In the genomic region with DNA sequence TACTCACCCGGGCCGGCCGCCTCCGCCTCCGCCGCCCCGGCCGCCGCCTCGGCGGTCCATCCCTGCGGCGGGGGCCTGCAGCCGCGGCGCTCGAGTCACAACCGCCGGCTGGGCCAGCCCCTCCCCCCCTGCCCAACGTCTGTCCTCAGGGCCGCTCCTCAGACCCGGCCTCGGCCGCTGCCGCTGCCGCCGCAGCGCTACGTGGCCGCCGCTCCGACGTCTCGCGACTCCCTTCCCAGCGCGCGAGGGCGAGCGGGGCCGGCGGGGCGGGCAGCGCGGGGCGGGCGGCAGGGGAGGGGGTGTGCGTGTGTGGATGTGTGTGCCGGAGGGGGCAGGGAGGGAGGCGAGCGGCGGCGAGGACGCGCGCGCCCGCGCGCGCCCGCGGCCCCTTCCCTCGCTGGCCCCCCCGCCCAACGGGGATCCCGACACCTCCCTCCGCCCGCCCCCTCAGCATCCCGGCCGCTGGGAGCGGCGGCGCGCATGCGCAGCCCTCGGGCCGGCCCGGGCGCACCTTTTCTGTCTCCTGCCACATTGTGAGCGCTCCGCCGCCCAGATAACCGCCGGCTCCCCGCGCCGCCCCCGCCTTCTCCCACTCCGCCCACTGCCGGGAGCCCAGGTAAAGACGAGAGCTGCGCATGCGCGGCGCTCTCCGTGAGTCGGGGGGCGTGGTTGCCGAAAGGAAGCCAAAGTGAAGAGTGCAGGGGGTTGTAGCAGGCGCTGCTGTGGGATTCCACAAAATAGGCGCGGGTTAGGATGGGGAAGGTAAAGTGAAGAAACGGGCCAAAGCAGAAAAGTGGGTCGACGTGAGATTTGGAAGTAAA, we compare ENCODE assay signal across 8 cellular contexts.
DNase-seq lines count a peak whose midpoint lies in the region; ATAC-seq and TF ChIP-seq lines count a peak whose summit lies in the region.

ZNF652 (minus strand) TSS at position 349 of the 821 bp plus-strand sequence. CDS start 44,525 bp downstream, outside the sequence.

- CTCF ChIA-PET in AG04449 (lab: Yijun Ruan, JAX) = interaction anchor here (1.0 to 1.5 kb wide), 3 partner anchors 9 to 46 kb away, joined by 3 read pairs; no protein-coding TSS in a partner anchor

- DNase-seq in AG04449 (ENCODE audit: low read depth, low spot score) (no peak), NCI-H226 (peak; percentile 91), islet precursor cell (peak; percentile 100)
- peak; percentile 71 to 94 (median 83) for DNase-seq in activated CD4-positive, CD25-positive, alpha-beta regulatory T cell (lab: John Stamatoyannopoulos, UW)
- DNase-seq in central memory CD4-positive, alpha-beta T cell = peak; percentile 97
- DNase-seq in stimulated activated CD4-positive, alpha-beta T cell treated with anti-CD3 and anti-CD28 coated beads, Interleukin-12 subunit alpha, Interleukin-12 subunit beta, amount 100 ng/mL, for 4 hours = peak; percentile 82

- TF ChIP-seq CTCF in AG04449 (IDR thresholded peaks at IDR 0.05; ENCODE audit: insufficient read depth, low read length, missing control alignments) = no peak

- peak; percentile 59 for ATAC-seq in GM18907 (IDR thresholded peaks at IDR 0.05; ENCODE audit: unreplicated experiment)
- peak; percentile 64 for ATAC-seq in HG03159 (IDR thresholded peaks at IDR 0.05; ENCODE audit: unreplicated experiment)

- POLR2A ChIA-PET in AG04449 (lab: Yijun Ruan, JAX) = interaction anchor here (0.7 to 1.0 kb wide), 3 partner anchors 9 to 16 kb away, joined by 3 read pairs; no protein-coding TSS in a partner anchor

- H3K4me3 ChIP-seq in AG04449 (ENCODE audit: low read depth, low read length) = peak within 1 kb of the TSS; percentile 91
